In the genomic region with DNA sequence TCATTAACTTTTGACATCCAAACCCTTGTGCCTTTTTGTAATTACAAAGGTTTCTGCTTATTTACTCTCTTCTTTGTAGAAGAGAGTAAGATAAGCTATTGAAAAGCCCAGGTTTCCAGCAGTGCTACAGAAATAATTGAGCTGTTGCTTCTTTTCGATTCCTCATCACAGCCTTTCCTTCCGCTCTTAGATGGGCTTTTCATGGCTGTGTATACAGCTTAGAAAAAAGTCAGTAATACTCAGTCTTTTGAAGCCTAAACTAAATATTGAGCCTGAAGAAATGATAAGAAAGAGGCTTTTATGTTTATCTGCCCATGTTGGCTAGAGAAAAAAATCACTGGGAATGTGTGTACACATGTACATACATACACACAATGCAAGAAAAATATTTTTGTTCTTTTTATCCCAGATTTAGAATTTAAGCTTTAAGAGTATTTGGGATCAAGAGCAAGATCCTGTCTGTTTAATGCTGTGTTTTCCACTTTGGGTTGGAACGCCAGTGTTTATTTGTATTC, we compare ENCODE assay signal across 1 cellular context.
A peak's percentile ranks its signal among the peaks of the same experiment; 100 is the strongest.
TF ChIP-seq lines count a peak whose summit lies in the region.

No MANE protein-coding gene starts in this region.

TF ChIP-seq in HepG2, 621 proteins besides CTCF, POLR2A, EP300 and RAD21 (continued from another document and continues in another):
- TF ChIP-seq, protein P1, sequence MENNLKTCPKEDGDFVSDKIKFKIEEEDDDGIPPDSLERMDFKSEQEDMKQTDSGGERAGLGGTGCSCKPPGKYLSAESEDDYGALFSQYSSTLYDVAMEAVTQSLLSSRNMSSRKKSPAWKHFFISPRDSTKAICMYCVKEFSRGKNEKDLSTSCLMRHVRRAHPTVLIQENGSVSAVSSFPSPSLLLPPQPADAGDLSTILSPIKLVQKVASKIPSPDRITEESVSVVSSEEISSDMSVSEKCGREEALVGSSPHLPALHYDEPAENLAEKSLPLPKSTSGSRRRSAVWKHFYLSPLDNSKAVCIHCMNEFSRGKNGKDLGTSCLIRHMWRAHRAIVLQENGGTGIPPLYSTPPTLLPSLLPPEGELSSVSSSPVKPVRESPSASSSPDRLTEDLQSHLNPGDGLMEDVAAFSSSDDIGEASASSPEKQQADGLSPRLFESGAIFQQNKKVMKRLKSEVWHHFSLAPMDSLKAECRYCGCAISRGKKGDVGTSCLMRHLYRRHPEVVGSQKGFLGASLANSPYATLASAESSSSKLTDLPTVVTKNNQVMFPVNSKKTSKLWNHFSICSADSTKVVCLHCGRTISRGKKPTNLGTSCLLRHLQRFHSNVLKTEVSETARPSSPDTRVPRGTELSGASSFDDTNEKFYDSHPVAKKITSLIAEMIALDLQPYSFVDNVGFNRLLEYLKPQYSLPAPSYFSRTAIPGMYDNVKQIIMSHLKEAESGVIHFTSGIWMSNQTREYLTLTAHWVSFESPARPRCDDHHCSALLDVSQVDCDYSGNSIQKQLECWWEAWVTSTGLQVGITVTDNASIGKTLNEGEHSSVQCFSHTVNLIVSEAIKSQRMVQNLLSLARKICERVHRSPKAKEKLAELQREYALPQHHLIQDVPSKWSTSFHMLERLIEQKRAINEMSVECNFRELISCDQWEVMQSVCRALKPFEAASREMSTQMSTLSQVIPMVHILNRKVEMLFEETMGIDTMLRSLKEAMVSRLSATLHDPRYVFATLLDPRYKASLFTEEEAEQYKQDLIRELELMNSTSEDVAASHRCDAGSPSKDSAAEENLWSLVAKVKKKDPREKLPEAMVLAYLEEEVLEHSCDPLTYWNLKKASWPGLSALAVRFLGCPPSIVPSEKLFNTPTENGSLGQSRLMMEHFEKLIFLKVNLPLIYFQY (CRISPR knock-in tag; IDR thresholded peaks at IDR 0.05; ENCODE audit: borderline replicate concordance): no peak
- TF ChIP-seq, protein P2, sequence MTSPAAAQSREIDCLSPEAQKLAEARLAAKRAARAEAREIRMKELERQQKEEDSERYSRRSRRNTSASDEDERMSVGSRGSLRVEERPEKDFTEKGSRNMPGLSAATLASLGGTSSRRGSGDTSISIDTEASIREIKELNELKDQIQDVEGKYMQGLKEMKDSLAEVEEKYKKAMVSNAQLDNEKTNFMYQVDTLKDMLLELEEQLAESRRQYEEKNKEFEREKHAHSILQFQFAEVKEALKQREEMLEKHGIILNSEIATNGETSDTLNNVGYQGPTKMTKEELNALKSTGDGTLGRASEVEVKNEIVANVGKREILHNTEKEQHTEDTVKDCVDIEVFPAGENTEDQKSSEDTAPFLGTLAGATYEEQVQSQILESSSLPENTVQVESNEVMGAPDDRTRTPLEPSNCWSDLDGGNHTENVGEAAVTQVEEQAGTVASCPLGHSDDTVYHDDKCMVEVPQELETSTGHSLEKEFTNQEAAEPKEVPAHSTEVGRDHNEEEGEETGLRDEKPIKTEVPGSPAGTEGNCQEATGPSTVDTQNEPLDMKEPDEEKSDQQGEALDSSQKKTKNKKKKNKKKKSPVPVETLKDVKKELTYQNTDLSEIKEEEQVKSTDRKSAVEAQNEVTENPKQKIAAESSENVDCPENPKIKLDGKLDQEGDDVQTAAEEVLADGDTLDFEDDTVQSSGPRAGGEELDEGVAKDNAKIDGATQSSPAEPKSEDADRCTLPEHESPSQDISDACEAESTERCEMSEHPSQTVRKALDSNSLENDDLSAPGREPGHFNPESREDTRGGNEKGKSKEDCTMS (CRISPR knock-in tag; conservative IDR thresholded peaks at IDR 0.05): no peak
- TF ChIP-seq GFI1 (CRISPR knock-in tag; IDR thresholded peaks at IDR 0.05; ENCODE audit: borderline replicate concordance) (peak; percentile 91), ZNF24 (IDR thresholded peaks at IDR 0.05) (no peak), ATF1 (CRISPR knock-in tag; IDR thresholded peaks at IDR 0.05) (peak; percentile 78), ZNF333 (CRISPR knock-in tag; IDR thresholded peaks at IDR 0.05; ENCODE audit: borderline replicate concordance) (no peak), ZSCAN22 (CRISPR knock-in tag; IDR thresholded peaks at IDR 0.05) (no peak), SIN3B (IDR thresholded peaks at IDR 0.05; ENCODE audit: low read length) (no peak), JARID2 (CRISPR knock-in tag; IDR thresholded peaks at IDR 0.05; ENCODE audit: insufficient replicate concordance) (no peak), ZBTB7B (CRISPR knock-in tag; IDR thresholded peaks at IDR 0.05) (peak; percentile 51; the same call in 1 of the 2 replicates), ZNF230 (CRISPR knock-in tag; IDR thresholded peaks at IDR 0.05) (no peak), AGO2 (optimal IDR thresholded peaks at IDR 0.05; ENCODE audit: low read depth, low read length) (no peak), TBX2 (CRISPR knock-in tag; IDR thresholded peaks at IDR 0.05; ENCODE audit: borderline replicate concordance) (peak; percentile 50; the same call in 1 of the 2 replicates), AKAP8 (CRISPR knock-in tag; IDR thresholded peaks at IDR 0.05) (no peak), SMAD1 (CRISPR knock-in tag; IDR thresholded peaks at IDR 0.05; ENCODE audit: borderline replicate concordance, low read depth) (no peak), ZNF367 (CRISPR knock-in tag; IDR thresholded peaks at IDR 0.05; ENCODE audit: borderline replicate concordance) (no peak), POLR2AphosphoS2 (IDR thresholded peaks at IDR 0.05; ENCODE audit: low read depth, low read length) (no peak), ZNF749 (CRISPR knock-in tag; IDR thresholded peaks at IDR 0.05; ENCODE audit: borderline replicate concordance) (no peak), SRSF1 (optimal IDR thresholded peaks at IDR 0.05; ENCODE audit: low read depth, low read length) (no peak), MXI1 (IDR thresholded peaks at IDR 0.05; ENCODE audit: borderline replicate concordance, low read depth, low read length) (no peak)
- TF ChIP-seq, protein P3, sequence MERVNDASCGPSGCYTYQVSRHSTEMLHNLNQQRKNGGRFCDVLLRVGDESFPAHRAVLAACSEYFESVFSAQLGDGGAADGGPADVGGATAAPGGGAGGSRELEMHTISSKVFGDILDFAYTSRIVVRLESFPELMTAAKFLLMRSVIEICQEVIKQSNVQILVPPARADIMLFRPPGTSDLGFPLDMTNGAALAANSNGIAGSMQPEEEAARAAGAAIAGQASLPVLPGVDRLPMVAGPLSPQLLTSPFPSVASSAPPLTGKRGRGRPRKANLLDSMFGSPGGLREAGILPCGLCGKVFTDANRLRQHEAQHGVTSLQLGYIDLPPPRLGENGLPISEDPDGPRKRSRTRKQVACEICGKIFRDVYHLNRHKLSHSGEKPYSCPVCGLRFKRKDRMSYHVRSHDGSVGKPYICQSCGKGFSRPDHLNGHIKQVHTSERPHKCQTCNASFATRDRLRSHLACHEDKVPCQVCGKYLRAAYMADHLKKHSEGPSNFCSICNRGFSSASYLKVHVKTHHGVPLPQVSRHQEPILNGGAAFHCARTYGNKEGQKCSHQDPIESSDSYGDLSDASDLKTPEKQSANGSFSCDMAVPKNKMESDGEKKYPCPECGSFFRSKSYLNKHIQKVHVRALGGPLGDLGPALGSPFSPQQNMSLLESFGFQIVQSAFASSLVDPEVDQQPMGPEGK (CRISPR knock-in tag; IDR thresholded peaks at IDR 0.05): peak; percentile 42; the same call in 1 of the 2 replicates
- TF ChIP-seq, protein P4, sequence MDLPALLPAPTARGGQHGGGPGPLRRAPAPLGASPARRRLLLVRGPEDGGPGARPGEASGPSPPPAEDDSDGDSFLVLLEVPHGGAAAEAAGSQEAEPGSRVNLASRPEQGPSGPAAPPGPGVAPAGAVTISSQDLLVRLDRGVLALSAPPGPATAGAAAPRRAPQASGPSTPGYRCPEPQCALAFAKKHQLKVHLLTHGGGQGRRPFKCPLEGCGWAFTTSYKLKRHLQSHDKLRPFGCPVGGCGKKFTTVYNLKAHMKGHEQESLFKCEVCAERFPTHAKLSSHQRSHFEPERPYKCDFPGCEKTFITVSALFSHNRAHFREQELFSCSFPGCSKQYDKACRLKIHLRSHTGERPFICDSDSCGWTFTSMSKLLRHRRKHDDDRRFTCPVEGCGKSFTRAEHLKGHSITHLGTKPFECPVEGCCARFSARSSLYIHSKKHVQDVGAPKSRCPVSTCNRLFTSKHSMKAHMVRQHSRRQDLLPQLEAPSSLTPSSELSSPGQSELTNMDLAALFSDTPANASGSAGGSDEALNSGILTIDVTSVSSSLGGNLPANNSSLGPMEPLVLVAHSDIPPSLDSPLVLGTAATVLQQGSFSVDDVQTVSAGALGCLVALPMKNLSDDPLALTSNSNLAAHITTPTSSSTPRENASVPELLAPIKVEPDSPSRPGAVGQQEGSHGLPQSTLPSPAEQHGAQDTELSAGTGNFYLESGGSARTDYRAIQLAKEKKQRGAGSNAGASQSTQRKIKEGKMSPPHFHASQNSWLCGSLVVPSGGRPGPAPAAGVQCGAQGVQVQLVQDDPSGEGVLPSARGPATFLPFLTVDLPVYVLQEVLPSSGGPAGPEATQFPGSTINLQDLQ (CRISPR knock-in tag; IDR thresholded peaks at IDR 0.05): no peak
- TF ChIP-seq, protein P5, sequence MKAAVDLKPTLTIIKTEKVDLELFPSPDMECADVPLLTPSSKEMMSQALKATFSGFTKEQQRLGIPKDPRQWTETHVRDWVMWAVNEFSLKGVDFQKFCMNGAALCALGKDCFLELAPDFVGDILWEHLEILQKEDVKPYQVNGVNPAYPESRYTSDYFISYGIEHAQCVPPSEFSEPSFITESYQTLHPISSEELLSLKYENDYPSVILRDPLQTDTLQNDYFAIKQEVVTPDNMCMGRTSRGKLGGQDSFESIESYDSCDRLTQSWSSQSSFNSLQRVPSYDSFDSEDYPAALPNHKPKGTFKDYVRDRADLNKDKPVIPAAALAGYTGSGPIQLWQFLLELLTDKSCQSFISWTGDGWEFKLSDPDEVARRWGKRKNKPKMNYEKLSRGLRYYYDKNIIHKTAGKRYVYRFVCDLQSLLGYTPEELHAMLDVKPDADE (CRISPR knock-in tag; IDR thresholded peaks at IDR 0.05): no peak
- TF ChIP-seq, protein P6, sequence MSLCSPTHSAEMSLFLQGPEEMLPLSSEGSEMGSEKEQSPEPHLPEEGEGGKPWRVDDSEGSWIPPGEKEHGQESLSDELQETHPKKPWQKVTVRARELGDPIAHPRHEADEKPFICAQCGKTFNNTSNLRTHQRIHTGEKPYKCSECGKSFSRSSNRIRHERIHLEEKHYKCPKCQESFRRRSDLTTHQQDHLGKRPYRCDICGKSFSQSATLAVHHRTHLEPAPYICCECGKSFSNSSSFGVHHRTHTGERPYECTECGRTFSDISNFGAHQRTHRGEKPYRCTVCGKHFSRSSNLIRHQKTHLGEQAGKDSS (CRISPR knock-in tag; IDR thresholded peaks at IDR 0.05; ENCODE audit: borderline replicate concordance, low read depth): 0 out of 2 replicates have a peak, but pooled peaks have one; percentile 3
- TF ChIP-seq, protein P7, sequence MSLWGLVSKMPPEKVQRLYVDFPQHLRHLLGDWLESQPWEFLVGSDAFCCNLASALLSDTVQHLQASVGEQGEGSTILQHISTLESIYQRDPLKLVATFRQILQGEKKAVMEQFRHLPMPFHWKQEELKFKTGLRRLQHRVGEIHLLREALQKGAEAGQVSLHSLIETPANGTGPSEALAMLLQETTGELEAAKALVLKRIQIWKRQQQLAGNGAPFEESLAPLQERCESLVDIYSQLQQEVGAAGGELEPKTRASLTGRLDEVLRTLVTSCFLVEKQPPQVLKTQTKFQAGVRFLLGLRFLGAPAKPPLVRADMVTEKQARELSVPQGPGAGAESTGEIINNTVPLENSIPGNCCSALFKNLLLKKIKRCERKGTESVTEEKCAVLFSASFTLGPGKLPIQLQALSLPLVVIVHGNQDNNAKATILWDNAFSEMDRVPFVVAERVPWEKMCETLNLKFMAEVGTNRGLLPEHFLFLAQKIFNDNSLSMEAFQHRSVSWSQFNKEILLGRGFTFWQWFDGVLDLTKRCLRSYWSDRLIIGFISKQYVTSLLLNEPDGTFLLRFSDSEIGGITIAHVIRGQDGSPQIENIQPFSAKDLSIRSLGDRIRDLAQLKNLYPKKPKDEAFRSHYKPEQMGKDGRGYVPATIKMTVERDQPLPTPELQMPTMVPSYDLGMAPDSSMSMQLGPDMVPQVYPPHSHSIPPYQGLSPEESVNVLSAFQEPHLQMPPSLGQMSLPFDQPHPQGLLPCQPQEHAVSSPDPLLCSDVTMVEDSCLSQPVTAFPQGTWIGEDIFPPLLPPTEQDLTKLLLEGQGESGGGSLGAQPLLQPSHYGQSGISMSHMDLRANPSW (CRISPR knock-in tag; IDR thresholded peaks at IDR 0.05; ENCODE audit: borderline replicate concordance): 0 out of 2 replicates have a peak, but pooled peaks have one; percentile 76
- TF ChIP-seq, protein P8, sequence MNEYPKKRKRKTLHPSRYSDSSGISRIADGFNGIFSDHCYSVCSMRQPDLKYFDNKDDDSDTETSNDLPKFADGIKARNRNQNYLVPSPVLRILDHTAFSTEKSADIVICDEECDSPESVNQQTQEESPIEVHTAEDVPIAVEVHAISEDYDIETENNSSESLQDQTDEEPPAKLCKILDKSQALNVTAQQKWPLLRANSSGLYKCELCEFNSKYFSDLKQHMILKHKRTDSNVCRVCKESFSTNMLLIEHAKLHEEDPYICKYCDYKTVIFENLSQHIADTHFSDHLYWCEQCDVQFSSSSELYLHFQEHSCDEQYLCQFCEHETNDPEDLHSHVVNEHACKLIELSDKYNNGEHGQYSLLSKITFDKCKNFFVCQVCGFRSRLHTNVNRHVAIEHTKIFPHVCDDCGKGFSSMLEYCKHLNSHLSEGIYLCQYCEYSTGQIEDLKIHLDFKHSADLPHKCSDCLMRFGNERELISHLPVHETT (CRISPR knock-in tag; conservative IDR thresholded peaks at IDR 0.05): no peak
- TF ChIP-seq, protein P9, sequence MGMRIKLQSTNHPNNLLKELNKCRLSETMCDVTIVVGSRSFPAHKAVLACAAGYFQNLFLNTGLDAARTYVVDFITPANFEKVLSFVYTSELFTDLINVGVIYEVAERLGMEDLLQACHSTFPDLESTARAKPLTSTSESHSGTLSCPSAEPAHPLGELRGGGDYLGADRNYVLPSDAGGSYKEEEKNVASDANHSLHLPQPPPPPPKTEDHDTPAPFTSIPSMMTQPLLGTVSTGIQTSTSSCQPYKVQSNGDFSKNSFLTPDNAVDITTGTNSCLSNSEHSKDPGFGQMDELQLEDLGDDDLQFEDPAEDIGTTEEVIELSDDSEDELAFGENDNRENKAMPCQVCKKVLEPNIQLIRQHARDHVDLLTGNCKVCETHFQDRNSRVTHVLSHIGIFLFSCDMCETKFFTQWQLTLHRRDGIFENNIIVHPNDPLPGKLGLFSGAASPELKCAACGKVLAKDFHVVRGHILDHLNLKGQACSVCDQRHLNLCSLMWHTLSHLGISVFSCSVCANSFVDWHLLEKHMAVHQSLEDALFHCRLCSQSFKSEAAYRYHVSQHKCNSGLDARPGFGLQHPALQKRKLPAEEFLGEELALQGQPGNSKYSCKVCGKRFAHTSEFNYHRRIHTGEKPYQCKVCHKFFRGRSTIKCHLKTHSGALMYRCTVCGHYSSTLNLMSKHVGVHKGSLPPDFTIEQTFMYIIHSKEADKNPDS (CRISPR knock-in tag; IDR thresholded peaks at IDR 0.05): peak; percentile 95
- TF ChIP-seq, protein P10, sequence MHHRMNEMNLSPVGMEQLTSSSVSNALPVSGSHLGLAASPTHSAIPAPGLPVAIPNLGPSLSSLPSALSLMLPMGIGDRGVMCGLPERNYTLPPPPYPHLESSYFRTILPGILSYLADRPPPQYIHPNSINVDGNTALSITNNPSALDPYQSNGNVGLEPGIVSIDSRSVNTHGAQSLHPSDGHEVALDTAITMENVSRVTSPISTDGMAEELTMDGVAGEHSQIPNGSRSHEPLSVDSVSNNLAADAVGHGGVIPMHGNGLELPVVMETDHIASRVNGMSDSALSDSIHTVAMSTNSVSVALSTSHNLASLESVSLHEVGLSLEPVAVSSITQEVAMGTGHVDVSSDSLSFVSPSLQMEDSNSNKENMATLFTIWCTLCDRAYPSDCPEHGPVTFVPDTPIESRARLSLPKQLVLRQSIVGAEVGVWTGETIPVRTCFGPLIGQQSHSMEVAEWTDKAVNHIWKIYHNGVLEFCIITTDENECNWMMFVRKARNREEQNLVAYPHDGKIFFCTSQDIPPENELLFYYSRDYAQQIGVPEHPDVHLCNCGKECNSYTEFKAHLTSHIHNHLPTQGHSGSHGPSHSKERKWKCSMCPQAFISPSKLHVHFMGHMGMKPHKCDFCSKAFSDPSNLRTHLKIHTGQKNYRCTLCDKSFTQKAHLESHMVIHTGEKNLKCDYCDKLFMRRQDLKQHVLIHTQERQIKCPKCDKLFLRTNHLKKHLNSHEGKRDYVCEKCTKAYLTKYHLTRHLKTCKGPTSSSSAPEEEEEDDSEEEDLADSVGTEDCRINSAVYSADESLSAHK (CRISPR knock-in tag; IDR thresholded peaks at IDR 0.05; ENCODE audit: borderline replicate concordance): no peak
